ENCODE assay signal across 20 cellular contexts in genomic region chr1:234897754-234898454, GRCh38.
DNase-seq lines count a peak whose midpoint lies in the region; ATAC-seq and TF ChIP-seq lines count a peak whose summit lies in the region.
"Had no signal": no experiment of that assay in that cellular context is flagged by ENCODE, and none has a peak within 500 bp of the region (broad histone marks: within the 10 kb centered on the region; RNA-seq: fewer than 3 reads in every experiment).

No MANE protein-coding gene starts in this region.

- 67 to 78% methylated on average over 10 of the region's 10 CpGs for WGBS in heart right ventricle, 2 donors

- H3K4me3 Mint-ChIP-seq in neural progenitor cell = peak overlapping the region; percentile 34
- H3K4me3 Mint-ChIP-seq in HFFc6 = no peak overlapping the region
- H3K4me3 Mint-ChIP-seq: activated CD4-positive, alpha-beta memory T cell treated with anti-CD3 and anti-CD28 coated beads, Interleukin-2, amount 10 ng/mL, durations not matched to agents 7 days and 5 days; activated naive CD8-positive, alpha-beta T cell treated with anti-CD3 and anti-CD28 coated beads, Interleukin-2, amount 10 ng/mL, durations not matched to agents 7 days and 5 days; activated T-cell treated with anti-CD3 and anti-CD28 coated beads, Interleukin-2, amount 50 U/mL, for 72 hours; brain; T-helper 1 cell treated with Interleukin-12 subunit alpha and Interleukin-12 subunit beta and Interleukin-4 antibody, amounts not matched to agents 30 μg/mL and 1 μg/mL, for 36 hours had no signal

- H3K4me2 ChIP-seq in neural progenitor cell = no peak overlapping the region

- H3K27ac Mint-ChIP-seq in neural progenitor cell (no peak overlapping the region), HFFc6 (no peak overlapping the region)
- H3K27ac Mint-ChIP-seq: activated CD4-positive, alpha-beta memory T cell treated with anti-CD3 and anti-CD28 coated beads, Interleukin-2, amount 10 ng/mL, durations not matched to agents 7 days and 5 days; activated naive CD8-positive, alpha-beta T cell treated with anti-CD3 and anti-CD28 coated beads, Interleukin-2, amount 10 ng/mL, durations not matched to agents 7 days and 5 days; activated T-cell treated with anti-CD3 and anti-CD28 coated beads, Interleukin-2, amount 50 U/mL, for 72 hours; T-helper 1 cell treated with Interleukin-12 subunit alpha and Interleukin-12 subunit beta and Interleukin-4 antibody, amounts not matched to agents 30 μg/mL and 1 μg/mL, for 36 hours had no signal

- no peaks in the 10 kb centered on the region for H3K79me2 ChIP-seq in neural progenitor cell (ENCODE audit: low read depth)

- H3K27me3 ChIP-seq in heart right ventricle (no peaks in the 10 kb centered on the region), neural progenitor cell (no peaks in the 10 kb centered on the region)
- H3K27me3 ChIP-seq: sigmoid colon had no signal

- peak; percentile 77 for DNase-seq in G401 (ENCODE audit: low spot score)
- DNase-seq in NCI-H2171 treated with DMSO at 0.1 percent for 48 hours (lab: John Stamatoyannopoulos, UW) = peak; percentile 61
- no peak for DNase-seq in heart right ventricle
- no peak for DNase-seq in neural progenitor cell (ENCODE audit: low spot score)
- DNase-seq in HFFc6 = no peak
- no peak for DNase-seq in activated effector memory CD4-positive, alpha-beta T cell treated with anti-CD3 and anti-CD28 coated beads, Interleukin-2, amount 50 U/mL, for 16 hours
- DNase-seq: activated CD4-positive, alpha-beta memory T cell treated with anti-CD3 and anti-CD28 coated beads, Interleukin-2, amount 10 ng/mL, durations not matched to agents 7 days and 5 days; activated naive CD8-positive, alpha-beta T cell treated with anti-CD3 and anti-CD28 coated beads, Interleukin-2, amount 10 ng/mL, durations not matched to agents 7 days and 5 days; activated T-cell treated with anti-CD3 and anti-CD28 coated beads, Interleukin-2, amount 50 U/mL, for 72 hours; EL; midbrain; NCI-H1417 treated with DMSO at 0.1 percent for 48 hours; occipital lobe; SIG-M5; sigmoid colon; WERI-Rb-1 had no signal

- ATAC-seq in heart right ventricle (peak; percentile 36 to 83 (median 66)), GM21360 (IDR thresholded peaks at IDR 0.05; ENCODE audit: unreplicated experiment) (no peak)
- ATAC-seq: activated T-cell treated with anti-CD3 and anti-CD28 coated beads, Interleukin-2, amount 50 U/mL, for 72 hours had no signal

- H3K4me1 ChIP-seq in heart right ventricle (peaks cover 15 to 65% (median 40%) of the 10 kb centered on the region in 9 donors), neural progenitor cell (peaks cover 6% of the 10 kb centered on the region)
- H3K4me1 ChIP-seq: HAP-1 had no signal

- TF ChIP-seq CTCF in heart right ventricle (IDR thresholded peaks at IDR 0.05) (no peak), neural progenitor cell (IDR thresholded peaks at IDR 0.05) (no peak), HFFc6 (IDR thresholded peaks at IDR 0.05) (no peak)

- H3K9me3 ChIP-seq in heart right ventricle (no peaks in the 10 kb centered on the region), neural progenitor cell (ENCODE audit: low read depth) (no peaks in the 10 kb centered on the region)
- H3K9me3 ChIP-seq: HAP-1, sigmoid colon had no signal

- H3K36me3 ChIP-seq in heart right ventricle (no peaks in the 10 kb centered on the region), neural progenitor cell (no peaks in the 10 kb centered on the region)
- H3K36me3 ChIP-seq: HAP-1, sigmoid colon, WERI-Rb-1 had no signal

- no peaks in the 10 kb centered on the region for H4K20me1 ChIP-seq in neural progenitor cell (ENCODE audit: low read depth)

- H3K27ac ChIP-seq in heart right ventricle (peak overlapping the region; percentile 27 to 87 (median 82)), neural progenitor cell (no peak overlapping the region)
- H3K27ac ChIP-seq: WERI-Rb-1 had no signal

- no peak overlapping the region for H2AFZ ChIP-seq in neural progenitor cell (replicated peaks)

- intact Hi-C loops in heart right ventricle (cut with DNase I) = loop anchor here in 4 of 10 donors (5.0 to 10.0 kb wide), 4 partner anchors 99 to 177 kb away; no protein-coding TSS in a partner anchor

- H3K9me3 Mint-ChIP-seq in neural progenitor cell (peaks cover 3% of the 10 kb centered on the region), HFFc6 (no peaks in the 10 kb centered on the region)
- H3K9me3 Mint-ChIP-seq: activated CD4-positive, alpha-beta memory T cell treated with anti-CD3 and anti-CD28 coated beads, Interleukin-2, amount 10 ng/mL, durations not matched to agents 7 days and 5 days; activated naive CD8-positive, alpha-beta T cell treated with anti-CD3 and anti-CD28 coated beads, Interleukin-2, amount 10 ng/mL, durations not matched to agents 7 days and 5 days; activated T-cell treated with anti-CD3 and anti-CD28 coated beads, Interleukin-2, amount 50 U/mL, for 72 hours; T-helper 1 cell treated with Interleukin-12 subunit alpha and Interleukin-12 subunit beta and Interleukin-4 antibody, amounts not matched to agents 30 μg/mL and 1 μg/mL, for 36 hours had no signal

- H3K9ac ChIP-seq in neural progenitor cell = no peak overlapping the region

- no peak overlapping the region for H3K4me3 ChIP-seq in heart right ventricle
- H3K4me3 ChIP-seq in neural progenitor cell = no peak overlapping the region
- H3K4me3 ChIP-seq: HAP-1, sigmoid colon had no signal

- H3K4me1 Mint-ChIP-seq in neural progenitor cell = peaks cover 28% of the 10 kb centered on the region
- peaks cover 55% of the 10 kb centered on the region for H3K4me1 Mint-ChIP-seq in HFFc6 (ENCODE audit: low read depth)

- peaks cover 14% of the 10 kb centered on the region for H3K27me3 Mint-ChIP-seq in neural progenitor cell (ENCODE audit: insufficient read depth, low read depth)
- H3K27me3 Mint-ChIP-seq in HFFc6 (ENCODE audit: insufficient read depth) = no peaks in the 10 kb centered on the region; the same call in 1 of the 2 replicates
- H3K27me3 Mint-ChIP-seq: activated CD4-positive, alpha-beta memory T cell treated with anti-CD3 and anti-CD28 coated beads, Interleukin-2, amount 10 ng/mL, durations not matched to agents 7 days and 5 days; activated naive CD8-positive, alpha-beta T cell treated with anti-CD3 and anti-CD28 coated beads, Interleukin-2, amount 10 ng/mL, durations not matched to agents 7 days and 5 days; brain had no signal

- H3F3A ChIP-seq in neural progenitor cell (ENCODE audit: low read depth) = no peaks in the 10 kb centered on the region

- in situ Hi-C loops in G401 (cut with HindIII; ENCODE audit: low sequenced_read_pairs) = no loop called here

- H3K36me3 Mint-ChIP-seq in neural progenitor cell (no peaks in the 10 kb centered on the region), HFFc6 (ENCODE audit: low read depth) (no peaks in the 10 kb centered on the region)
- H3K36me3 Mint-ChIP-seq: brain had no signal

Comparison
In these comparisons a context has a peak if more than half of its experiments do, and no peak if none do; other contexts are left out.
1. DNase-seq: peak in G401 (single experiment) and NCI-H2171 treated with DMSO at 0.1 percent for 48 hours (single experiment); none in heart right ventricle (0 of 2), neural progenitor cell (single experiment), HFFc6 (single experiment) and activated effector memory CD4-positive, alpha-beta T cell treated with anti-CD3 and anti-CD28 coated beads, Interleukin-2, amount 50 U/mL, for 16 hours (single experiment).